Comparison of ENCODE assay signal across 18 cellular contexts in genomic region chr6:4491501-4492260, GRCh38.
A peak's percentile ranks its signal among the peaks of the same experiment; 100 is the strongest.
DNase-seq lines count a peak whose midpoint lies in the region; ATAC-seq, FAIRE-seq and TF ChIP-seq lines count a peak whose summit lies in the region.
"Had no signal": no experiment of that assay in that cellular context is flagged by ENCODE, and none has a peak within 500 bp of the region (broad histone marks: within the 10 kb centered on the region; RNA-seq: fewer than 3 reads in every experiment).

No MANE protein-coding gene starts in this region.

- peaks cover 6 to 15% of the 10 kb centered on the region in 2 experiments; a peak in 4 of 5 replicates for H3K27me3 ChIP-seq in K562 (ENCODE audit: control insufficient read depth in 2 of 2, insufficient read depth in 2 of 2, low read length in 2 of 2)
- no peaks in the 10 kb centered on the region for H3K27me3 ChIP-seq in trophoblast cell (ENCODE audit: insufficient read depth, low read length)

- H3K27ac ChIP-seq in K562 (ENCODE audit: extremely low read depth, low read depth, low read length) (no peak overlapping the region), trophoblast cell (ENCODE audit: low read depth, low read length) (peak overlapping the region; percentile 64)

- no peak overlapping the region for H4K8ac ChIP-seq in trophoblast cell (ENCODE audit: low read depth, low read length)

- BruUV-seq in K562 (replicated peaks; lab: Mats Ljungman, UMichigan), result no TSS peak

- POLR2A ChIA-PET in K562 (lab: Yijun Ruan, JAX), result interaction anchor here (0.7 kb wide), 1 partner anchor 79 kb away, joined by 3 read pairs; no protein-coding TSS in a partner anchor

- H2BK12ac ChIP-seq in trophoblast cell (ENCODE audit: low read length), result no peak overlapping the region

- H4K12ac ChIP-seq in trophoblast cell (ENCODE audit: low read depth, low read length), result no peak overlapping the region

- H3K4me1 ChIP-seq in K562 (replicated peaks in 1 of 2; ENCODE audit: control insufficient read depth in 2 of 2, insufficient read depth in 2 of 2, low read length in 2 of 2) (no peaks in the 10 kb centered on the region), trophoblast cell (ENCODE audit: control insufficient read depth in 1 of 2, insufficient read depth in 2 of 2, low read length in 2 of 2) (peaks cover 5 to 14% of the 10 kb centered on the region in 2 experiments)

- H3K18ac ChIP-seq in trophoblast cell (ENCODE audit: low read length), result no peak overlapping the region

- DNase-seq in LHCN-M2 (ENCODE audit: low read depth) (peak; percentile 49), K562 (ENCODE audit: extremely low read depth in 1 of 4, low spot score in 3 of 4) (no peak), fibroblast of pulmonary artery (ENCODE audit: low read depth) (peak; percentile 72), trophoblast cell (peak; percentile 86 to 98)
- no peak for DNase-seq in stimulated activated CD4-positive, alpha-beta T cell treated with anti-CD3 and anti-CD28 coated beads, Interleukin-2, amount 100 ng/mL, for 24 hours
- DNase-seq: activated CD4-positive, alpha-beta T cell treated with anti-CD3 and anti-CD28 coated beads for 36 hours; activated CD8-positive, alpha-beta memory T cell treated with anti-CD3 and anti-CD28 coated beads, Interleukin-2, amount 50 U/mL, for 4 hours; activated gamma-delta T cell; GF-D8; kidney glomerular epithelial cell; NCI-H1092; occipital lobe; OCI-M1; SK-N-SH had no signal

- H3K4ac ChIP-seq in trophoblast cell (ENCODE audit: low read depth, low read length), result no peak overlapping the region

- H3K23ac ChIP-seq in trophoblast cell (ENCODE audit: low read length), result peak overlapping the region; percentile 9

- H3K79me2 ChIP-seq in K562 (ENCODE audit: control insufficient read depth, insufficient read depth, low read length), result no peaks in the 10 kb centered on the region
- no peaks in the 10 kb centered on the region for H3K79me2 ChIP-seq in trophoblast cell (ENCODE audit: control insufficient read depth, insufficient read depth, low read length, poor library complexity)

- no peak overlapping the region for H2BK120ac ChIP-seq in trophoblast cell (ENCODE audit: insufficient read depth, low read length, poor library complexity)

- TF ChIP-seq CTCF in K562 (IDR thresholded peaks at IDR 0.05 in 2 of 3, conservative IDR thresholded peaks at IDR 0.05 in 1 of 3; ENCODE audit: insufficient read depth in 2 of 3, low read depth in 1 of 3, low read length in 3 of 3), result no peak
- no peak for TF ChIP-seq CTCF in fibroblast of pulmonary artery (IDR thresholded peaks at IDR 0.05; ENCODE audit: low read length, missing control alignments)

- H2BK5ac ChIP-seq in trophoblast cell (ENCODE audit: low read depth, low read length, poor library complexity), result peak overlapping the region; percentile 20

- H4K20me1 ChIP-seq in K562 (replicated peaks; ENCODE audit: control insufficient read depth, insufficient read depth, low read length), result no peaks in the 10 kb centered on the region

- CTCF ChIA-PET in K562 (lab: Yijun Ruan, JAX; ENCODE audit: low intra/inter-chr PET ratio), result no interaction called here

- 11% methylated on average over 7 of the region's 7 CpGs for WGBS in K562 (ENCODE audit: insufficient coverage, low coverage, missing lambda C conversion rate)
- WGBS in trophoblast cell (ENCODE audit: extremely low coverage, insufficient coverage, insufficient read length), result no CpG with 5 or more reads among the region's 7 CpGs

- no peak overlapping the region for H3K14ac ChIP-seq in trophoblast cell (ENCODE audit: low read length)

- no peak for FAIRE-seq in K562 (lab: Jason Lieb, UNC)
- FAIRE-seq: colon, GM12891 had no signal

- no peak for TF ChIP-seq RAD21 in K562 (CRISPR knock-in tag; conservative IDR thresholded peaks at IDR 0.05 in 1 of 2, IDR thresholded peaks at IDR 0.05 in 1 of 2)

- no peak for TF ChIP-seq EP300 in K562 (IDR thresholded peaks at IDR 0.05; ENCODE audit: low read length)

- peaks cover 10% of the 10 kb centered on the region for H3K79me1 ChIP-seq in trophoblast cell (ENCODE audit: low read length)

- no peak overlapping the region for H2AK5ac ChIP-seq in trophoblast cell (ENCODE audit: low read length)

- H3K36me3 ChIP-seq in K562 (ENCODE audit: control insufficient read depth, insufficient read depth, low read length) (no peaks in the 10 kb centered on the region), trophoblast cell (ENCODE audit: control insufficient read depth in 1 of 2, insufficient read depth in 2 of 2, low read length in 2 of 2) (no peaks in the 10 kb centered on the region)

- H3K4me3 ChIP-seq in K562 (no peak overlapping the region), fibroblast of pulmonary artery (replicated peaks; ENCODE audit: low read depth, low read length) (no peak overlapping the region), trophoblast cell (ENCODE audit: low read depth, low read length) (no peak overlapping the region)

- ATAC-seq in K562 (no peak), HG02588 (IDR thresholded peaks at IDR 0.05; ENCODE audit: unreplicated experiment) (no peak), GM19351 (IDR thresholded peaks at IDR 0.05; ENCODE audit: unreplicated experiment) (no peak)
- ATAC-seq: activated CD4-positive, alpha-beta T cell treated with anti-CD3 and anti-CD28 coated beads for 36 hours had no signal

- no peaks in the 10 kb centered on the region for H3K9me1 ChIP-seq in K562 (ENCODE audit: control insufficient read depth, insufficient read depth, low read length)

- H3K4me2 ChIP-seq in K562 (ENCODE audit: insufficient read depth, low read length), result no peak overlapping the region
- H3K4me2 ChIP-seq in trophoblast cell (ENCODE audit: low read length), result peak overlapping the region; percentile 2
- H3K4me2 ChIP-seq: SK-N-SH had no signal

- H2AFZ ChIP-seq in K562 (ENCODE audit: low read depth, low read length) (no peak overlapping the region), trophoblast cell (ENCODE audit: insufficient read depth, low read length, poor library complexity) (no peak overlapping the region)

- no peak for TF ChIP-seq POLR2A in K562 (conservative IDR thresholded peaks at IDR 0.05)

- H3K9ac ChIP-seq in K562 (ENCODE audit: insufficient read depth in 1 of 2, low read depth in 2 of 2, low read length in 2 of 2), result no peak overlapping the region
- no peak overlapping the region for H3K9ac ChIP-seq in trophoblast cell (ENCODE audit: low read length)
- H3K9ac ChIP-seq: SK-N-SH had no signal

- H4K91ac ChIP-seq in trophoblast cell (ENCODE audit: low read depth, low read length), result peak overlapping the region; percentile 36

- H3K9me3 ChIP-seq in K562 (replicated peaks; ENCODE audit: control insufficient read depth, insufficient read depth, low read depth, low read length), result peaks cover 6% of the 10 kb centered on the region
- peaks cover 18% of the 10 kb centered on the region for H3K9me3 ChIP-seq in trophoblast cell (ENCODE audit: insufficient read depth, low read depth, low read length)
- H3K9me3 ChIP-seq: SK-N-SH had no signal

- intact Hi-C loops in K562 (cut with micrococcal nuclease), result no loop called here

- in situ Hi-C loops in K562 (cut with MboI), result no loop called here

TF ChIP-seq in K562, 482 proteins besides CTCF, POLR2A, EP300 and RAD21:
- peak; percentile 67; the same call in 1 of the 2 replicates for TF ChIP-seq FOSL1 (tag; conservative IDR thresholded peaks at IDR 0.05)
- no peak for TF ChIP-seq PPARD (CRISPR knock-in tag; IDR thresholded peaks at IDR 0.05)

Comparison
In these comparisons a context has a peak if more than half of its experiments do, and no peak if none do; other contexts are left out.
1. DNase-seq: peak in LHCN-M2 (single experiment), fibroblast of pulmonary artery (single experiment) and trophoblast cell (2 of 2); none in K562 (0 of 4) and stimulated activated CD4-positive, alpha-beta T cell treated with anti-CD3 and anti-CD28 coated beads, Interleukin-2, amount 100 ng/mL, for 24 hours (0 of 2).